ENCODE assay signal across 24 cellular contexts in the genomic region with DNA sequence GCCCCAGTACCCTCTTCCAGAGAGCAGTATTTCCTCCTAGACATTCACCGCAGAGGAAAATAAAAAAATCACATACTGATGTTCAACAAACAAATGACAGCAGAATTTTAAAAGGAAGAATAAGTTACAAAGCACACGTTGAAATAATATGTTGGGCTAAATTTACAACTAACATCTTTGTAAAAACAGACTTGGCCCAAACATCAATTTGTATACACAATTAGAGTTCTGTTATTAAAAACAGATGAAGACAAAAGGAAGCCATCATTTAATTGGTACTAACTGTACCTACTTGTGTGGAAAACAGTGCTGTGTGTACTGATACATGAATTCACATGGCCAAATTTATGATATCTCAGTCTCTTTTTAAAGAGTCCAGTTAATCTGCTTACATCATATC. TPM values are rescaled to one million over a fixed set of nuclear protein-coding genes. Genes with fewer than 3 reads are reported as not detected.
"Had no signal": no experiment of that assay in that cellular context is flagged by ENCODE, and none has a peak within 500 bp of the region (broad histone marks: within the 10 kb centered on the region; RNA-seq: fewer than 3 reads in every experiment).

No MANE protein-coding gene starts in this region.

- H3K4me1 ChIP-seq: SJSA1 had no signal

- H3K36me3 ChIP-seq: SJSA1 had no signal

- DNase-seq: KBM-7, MV-4-11, NCI-H1048, NCI-H1105, NCI-H1417, NCI-H1436 treated with DMSO at 0.1 percent for 48 hours, NCI-H1694 treated with DMSO at 0.1 percent for 48 hours, NCI-H1930, NCI-H2081, NCI-H2107, NCI-H2171, NCI-H226, NCI-H446, NCI-H510A, NCI-H524 treated with DMSO at 0.1 percent for 48 hours, NCI-H69, NCI-H774, Right ventricle myocardium superior, RPMI8226, SIG-M5 had no signal

- H3K27me3 ChIP-seq: SJSA1 had no signal

- H3K4me3 ChIP-seq: SJSA1, SK-N-MC had no signal

- H3K9me3 ChIP-seq: SJSA1 had no signal

- H3K27ac ChIP-seq: SJSA1, SK-N-MC had no signal

RNA-seq across cellular contexts. Expression of a gene that starts 46.3 kb away (rescaled TPM):
- total RNA-seq: HT-29, LHCN-M2, SJSA1 had no signal
